7 cellular contexts compared by ENCODE assay signal in the genomic region with DNA sequence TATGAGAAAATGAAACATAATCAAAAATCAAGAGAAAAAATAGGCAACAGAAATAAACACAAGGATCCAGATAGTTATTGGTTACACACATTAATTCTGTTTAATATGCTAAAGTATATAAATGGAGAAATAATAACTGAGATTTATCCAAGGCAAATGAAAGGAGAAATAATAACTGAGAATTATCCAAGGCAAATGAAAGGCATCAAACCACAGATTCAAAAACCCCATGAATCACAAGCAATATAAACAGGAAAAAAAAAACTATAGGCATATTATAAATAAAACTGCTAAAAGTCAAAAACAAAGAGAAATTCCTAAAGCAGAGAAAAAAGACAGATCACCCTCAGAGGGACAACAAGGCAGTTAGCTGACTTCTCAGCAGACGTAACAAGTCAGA.
"Had no signal": no experiment of that assay in that cellular context is flagged by ENCODE, and none has a peak within 500 bp of the region (broad histone marks: within the 10 kb centered on the region; RNA-seq: fewer than 3 reads in every experiment).

No MANE protein-coding gene starts in this region.

- H3K4me3 Mint-ChIP-seq: GM23338, H9, HFFc6 had no signal

- DNase-seq: H9, HCEC 1CT, HFFc6, IMR-90, KG1 had no signal

- H3K9me3 Mint-ChIP-seq: GM23338 had no signal

- ATAC-seq: GM23338, K562 had no signal

- H3K4me3 ChIP-seq: GM23338, K562 had no signal

- H3K27ac Mint-ChIP-seq: GM23338, H9, HFFc6 had no signal
